In genomic region chr19:15836595-15837398, GRCh38 we compare ENCODE assay signal across 8 cellular contexts. TPM values are rescaled to one million over a fixed set of nuclear protein-coding genes. Genes with fewer than 3 reads are reported as not detected.
A peak's percentile ranks its signal among the peaks of the same experiment; 100 is the strongest.
DNase-seq lines count a peak whose midpoint lies in the region; ATAC-seq and TF ChIP-seq lines count a peak whose summit lies in the region.

No MANE protein-coding gene starts in this region.

- peak; percentile 91 for ATAC-seq in GM21825 (IDR thresholded peaks at IDR 0.05; ENCODE audit: unreplicated experiment)
- ATAC-seq in foreskin keratinocyte, result peak; percentile 93
- ATAC-seq in upper lobe of right lung, result peak; percentile 99

- TF ChIP-seq CTCF in foreskin keratinocyte (conservative IDR thresholded peaks at IDR 0.05) (no peak), upper lobe of right lung (IDR thresholded peaks at IDR 0.05) (no peak)

- peak overlapping the region; percentile 72 for H3K9ac ChIP-seq in Karpas-422 (ENCODE audit: low read length)

- H3K9me3 ChIP-seq in Karpas-422 (ENCODE audit: low read length) (no peaks in the 10 kb centered on the region), upper lobe of right lung (no peaks in the 10 kb centered on the region)

- H3K4me3 ChIP-seq in Karpas-422 (ENCODE audit: low read length) (peak overlapping the region; percentile 79), upper lobe of right lung (peak overlapping the region; percentile 81)

- H3K9me2 ChIP-seq in Karpas-422 (replicated peaks; ENCODE audit: insufficient read depth, low read length), result no peaks in the 10 kb centered on the region; the same call in 1 of the 2 replicates

- H3K4me1 ChIP-seq in Karpas-422 (ENCODE audit: low read length), result peaks cover 12% of the 10 kb centered on the region
- H3K4me1 ChIP-seq in foreskin keratinocyte, result peaks cover 18% of the 10 kb centered on the region
- H3K4me1 ChIP-seq in upper lobe of right lung, result peaks cover 13% of the 10 kb centered on the region

- H3K36me3 ChIP-seq in Karpas-422 (ENCODE audit: insufficient read depth, low read length), result no peaks in the 10 kb centered on the region
- H3K36me3 ChIP-seq in upper lobe of right lung, result no peaks in the 10 kb centered on the region

- peak overlapping the region; percentile 97 for H2AFZ ChIP-seq in Karpas-422 (ENCODE audit: low read length)

- intact Hi-C loops in posterior cingulate gyrus (cut with DNase I) (no loop called here), upper lobe of right lung (cut with DNase I) (no loop called here)

- H3K4me2 ChIP-seq in Karpas-422 (ENCODE audit: low read depth, low read length, poor library complexity, severe bottlenecking), result peak overlapping the region; percentile 80

- DNase-seq in ELF-1 (ENCODE audit: low read depth, low spot score) (peak; percentile 44), Karpas-422 (peak; percentile 96), SIG-M5 (lab: John Stamatoyannopoulos, UW) (peak; percentile 85), activated gamma-delta T cell (lab: John Stamatoyannopoulos, UW) (peak; percentile 74), foreskin keratinocyte (peak; percentile 91 to 95), posterior cingulate gyrus (peak; percentile 88 to 99 (median 95)), upper lobe of right lung (peak; percentile 97)

- no peaks in the 10 kb centered on the region for H4K20me1 ChIP-seq in Karpas-422 (ENCODE audit: insufficient read depth, low read depth, low read length)

- no peak overlapping the region for H3K27ac ChIP-seq in Karpas-422 (ENCODE audit: low read length)
- peak overlapping the region; percentile 78 for H3K27ac ChIP-seq in foreskin keratinocyte
- H3K27ac ChIP-seq in upper lobe of right lung, result peak overlapping the region; percentile 100

- H3K27me3 ChIP-seq in Karpas-422 (ENCODE audit: low read length), result no peaks in the 10 kb centered on the region
- H3K27me3 ChIP-seq in foreskin keratinocyte, result no peaks in the 10 kb centered on the region
- no peaks in the 10 kb centered on the region for H3K27me3 ChIP-seq in upper lobe of right lung

- H3K79me2 ChIP-seq in Karpas-422 (ENCODE audit: low read length), result no peaks in the 10 kb centered on the region

RNA-seq across cellular contexts. Expression of gene OR10H1, which starts 21.3 kb away (rescaled TPM):
- not detected in 2 replicates for total RNA-seq in Karpas-422 (2014; rRNA removed; shearing (Covaris generic); ENCODE audit: low replicate concordance)
- total RNA-seq in foreskin keratinocyte (not detected in 2 replicates), upper lobe of right lung (not detected)
- not detected in 2 replicates for polyA plus RNA-seq in foreskin keratinocyte

RNA-seq across cellular contexts. Expression of gene OR10H5, which starts 49.3 kb away (rescaled TPM):
- not detected in 2 replicates for total RNA-seq in Karpas-422 (2014; rRNA removed; shearing (Covaris generic); ENCODE audit: low replicate concordance)
- total RNA-seq in foreskin keratinocyte, result not detected in 2 replicates
- not detected in 2 replicates for polyA plus RNA-seq in foreskin keratinocyte
- total RNA-seq in upper lobe of right lung, result not detected

Comparison
In these comparisons a context has a peak if more than half of its experiments do, and no peak if none do; other contexts are left out.
1. DNase-seq: peak in every context shown above with its lines; median percentile 97 in upper lobe of right lung; 96 in Karpas-422; 95 in posterior cingulate gyrus; 93 in foreskin keratinocyte; 85 in SIG-M5; 74 in activated gamma-delta T cell; 44 in ELF-1.